ENCODE assay signal across 14 cellular contexts in genomic region chr2:130963058-130963848, GRCh38.
A peak's percentile ranks its signal among the peaks of the same experiment; 100 is the strongest.
DNase-seq lines count a peak whose midpoint lies in the region; ATAC-seq, FAIRE-seq and TF ChIP-seq lines count a peak whose summit lies in the region.
"Had no signal": no experiment of that assay in that cellular context is flagged by ENCODE, and none has a peak within 500 bp of the region (broad histone marks: within the 10 kb centered on the region; RNA-seq: fewer than 3 reads in every experiment).

No MANE protein-coding gene starts in this region.

- peak overlapping the region in 1 of 2 experiments; percentile 31; a peak in 1 of 4 replicates for H3K4me3 ChIP-seq in SK-N-SH (ENCODE audit: low read depth in 2 of 2, low read length in 1 of 2)
- H3K4me3 ChIP-seq in bronchial epithelial cell (ENCODE audit: low read depth, low read length) = peak overlapping the region; percentile 14
- no peak overlapping the region for H3K4me3 ChIP-seq in keratinocyte (ENCODE audit: control insufficient read depth in 2 of 3, extremely low read depth in 1 of 3, insufficient read depth in 2 of 3, low read depth in 1 of 3, low read length in 3 of 3)
- peak overlapping the region; percentile 40 for H3K4me3 ChIP-seq in suprapubic skin
- H3K4me3 ChIP-seq: GM12878 had no signal

- FAIRE-seq in bronchial epithelial cell (lab: Jason Lieb, UNC) (peak; percentile 28), keratinocyte (lab: Jason Lieb, UNC) (no peak)
- FAIRE-seq: GM12878 had no signal

- H3K4me1 ChIP-seq in SK-N-SH (ENCODE audit: control insufficient read depth in 1 of 2, insufficient read depth in 2 of 2, low read depth in 1 of 2, low read length in 1 of 2) (peaks cover 0 to 8% of the 10 kb centered on the region in 2 experiments; a peak in 1 of 4 replicates), keratinocyte (ENCODE audit: control insufficient read depth, extremely low read depth, insufficient read depth, low read length) (no peaks in the 10 kb centered on the region), suprapubic skin (peaks cover 10% of the 10 kb centered on the region)

- H3K27ac ChIP-seq in SK-N-SH (ENCODE audit: low read depth in 2 of 2, low read length in 1 of 2) (no peak overlapping the region), keratinocyte (ENCODE audit: control insufficient read depth, insufficient read depth, low read length) (no peak overlapping the region), suprapubic skin (no peak overlapping the region)
- H3K27ac ChIP-seq: upper lobe of left lung had no signal

- H3K9ac ChIP-seq in SK-N-SH = no peak overlapping the region
- no peak overlapping the region for H3K9ac ChIP-seq in keratinocyte (ENCODE audit: control insufficient read depth, extremely low read depth, insufficient read depth, low read length)

- peak; percentile 81 for DNase-seq in SK-N-SH
- DNase-seq in bronchial epithelial cell (ENCODE audit: low read depth) = no peak
- DNase-seq in keratinocyte (ENCODE audit: low read depth, low spot score) = no peak
- no peak for DNase-seq in suprapubic skin (ENCODE audit: low spot score in 2 of 2)
- no peak for DNase-seq in NCI-H774 (lab: John Stamatoyannopoulos, UW)
- DNase-seq: activated naive CD4-positive, alpha-beta T cell treated with anti-CD3 and anti-CD28 coated beads, Interleukin-2, amount 50 U/mL, for 16 hours; NCI-H524 treated with DMSO at 0.1 percent for 48 hours; SHP77; stimulated activated CD4-positive, alpha-beta T cell treated with anti-CD3 and anti-CD28 coated beads, Interleukin-12 subunit alpha, Interleukin-12 subunit beta, amount 100 ng/mL, for 4 hours had no signal

- WGBS in SK-N-SH (ENCODE audit: low lambda C conversion rate) = 15% methylated on average over 21 of the region's 97 CpGs
- 29% methylated on average over 9 of the region's 97 CpGs for WGBS in suprapubic skin

- no peak for TF ChIP-seq POLR2A in suprapubic skin (IDR thresholded peaks at IDR 0.05)

- TF ChIP-seq RAD21 in SK-N-SH (IDR thresholded peaks at IDR 0.05; ENCODE audit: low read length) = no peak

- no peak overlapping the region for H3K4me2 ChIP-seq in SK-N-SH
- H3K4me2 ChIP-seq in keratinocyte (ENCODE audit: control insufficient read depth, extremely low read depth, insufficient read depth, low read depth, low read length) = peak overlapping the region; percentile 0

- CTCF ChIA-PET in SK-N-SH (lab: Yijun Ruan, JAX) = interaction anchor here (0.6 to 3.0 kb wide), 10 partner anchors 10 to 166 kb away, joined by 3 to 16 read pairs (median 4); no protein-coding TSS in a partner anchor

- H3K9me3 ChIP-seq in SK-N-SH = no peaks in the 10 kb centered on the region
- H3K9me3 ChIP-seq in keratinocyte (ENCODE audit: control insufficient read depth, low read depth, low read length) = no peaks in the 10 kb centered on the region
- H3K9me3 ChIP-seq in suprapubic skin = no peaks in the 10 kb centered on the region
- H3K9me3 ChIP-seq: upper lobe of left lung had no signal

- H3K27me3 ChIP-seq in SK-N-SH (ENCODE audit: insufficient read depth) = peaks cover 21% of the 10 kb centered on the region
- no peaks in the 10 kb centered on the region for H3K27me3 ChIP-seq in bronchial epithelial cell (ENCODE audit: control insufficient read depth, insufficient read depth, low read length)
- H3K27me3 ChIP-seq in keratinocyte (ENCODE audit: control insufficient read depth, extremely low read depth, insufficient read depth, low read length) = peaks cover 5% of the 10 kb centered on the region
- H3K27me3 ChIP-seq in suprapubic skin = peaks cover 44% of the 10 kb centered on the region

- H2AFZ ChIP-seq in SK-N-SH (ENCODE audit: low read depth) (no peak overlapping the region), keratinocyte (ENCODE audit: control insufficient read depth, low read length) (no peak overlapping the region)

- H4K20me1 ChIP-seq in SK-N-SH (ENCODE audit: insufficient read depth) (no peaks in the 10 kb centered on the region), keratinocyte (ENCODE audit: control insufficient read depth, extremely low read depth, insufficient read depth, low read length) (no peaks in the 10 kb centered on the region)

- H3K9me1 ChIP-seq in keratinocyte (ENCODE audit: control insufficient read depth, extremely low read depth, insufficient read depth, low read length) = no peaks in the 10 kb centered on the region

- H3F3A ChIP-seq in SK-N-SH (replicated peaks; ENCODE audit: insufficient read depth) = no peaks in the 10 kb centered on the region

- POLR2A ChIA-PET in SK-N-SH (lab: Yijun Ruan, JAX) = no interaction called here

- TF ChIP-seq EP300 in SK-N-SH (IDR thresholded peaks at IDR 0.05; ENCODE audit: borderline replicate concordance in 1 of 2, low read depth in 1 of 2, low read length in 1 of 2) (no peak), suprapubic skin (IDR thresholded peaks at IDR 0.05) (no peak)

- H3K79me2 ChIP-seq in SK-N-SH (ENCODE audit: insufficient read depth) (no peaks in the 10 kb centered on the region), keratinocyte (ENCODE audit: control insufficient read depth, insufficient read depth, low read length) (no peaks in the 10 kb centered on the region)

- H3K9me2 ChIP-seq in SK-N-SH = no peaks in the 10 kb centered on the region

- dilution Hi-C loops in keratinocyte (cut with MboI; ENCODE audit: extremely low pct_ligation_motif_present, low sequenced_read_pairs) = no loop called here

- no peaks in the 10 kb centered on the region for H3K36me3 ChIP-seq in SK-N-SH (replicated peaks in 1 of 2; ENCODE audit: control insufficient read depth in 1 of 2, insufficient read depth in 2 of 2, low read length in 1 of 2)
- peaks cover 9% of the 10 kb centered on the region for H3K36me3 ChIP-seq in bronchial epithelial cell (ENCODE audit: control insufficient read depth, insufficient read depth, low read length)
- peaks cover 4 to 10% of the 10 kb centered on the region in 2 experiments for H3K36me3 ChIP-seq in keratinocyte (ENCODE audit: control insufficient read depth in 2 of 2, extremely low read depth in 1 of 2, insufficient read depth in 2 of 2, low read length in 2 of 2)
- H3K36me3 ChIP-seq in suprapubic skin = no peaks in the 10 kb centered on the region
- H3K36me3 ChIP-seq: upper lobe of left lung had no signal

- TF ChIP-seq CTCF in SK-N-SH (IDR thresholded peaks at IDR 0.05) = no peak
- TF ChIP-seq CTCF in bronchial epithelial cell (IDR thresholded peaks at IDR 0.05; ENCODE audit: insufficient read depth, low read length, severe bottlenecking) = no peak
- no peak for TF ChIP-seq CTCF in keratinocyte (optimal IDR thresholded peaks at IDR 0.05 in 1 of 3, IDR thresholded peaks at IDR 0.05 in 1 of 3, conservative IDR thresholded peaks at IDR 0.05 in 1 of 3; ENCODE audit: extremely low read depth in 1 of 3, insufficient read depth in 2 of 3, low read length in 3 of 3)
- TF ChIP-seq CTCF in suprapubic skin (IDR thresholded peaks at IDR 0.05) = no peak

- ATAC-seq in SK-N-SH treated with all-trans-retinoic acid at 6 μM for 48 hours (no peak), HG03135 (IDR thresholded peaks at IDR 0.05; ENCODE audit: unreplicated experiment) (no peak), HG03469 (IDR thresholded peaks at IDR 0.05; ENCODE audit: unreplicated experiment) (no peak)
- ATAC-seq: GM12878 had no signal

TF ChIP-seq in SK-N-SH, 30 proteins besides CTCF, POLR2A, EP300 and RAD21:
- no peak for TF ChIP-seq NFIC (IDR thresholded peaks at IDR 0.05; ENCODE audit: borderline replicate concordance)

TF ChIP-seq in SK-N-SH treated with all-trans-retinoic acid at 6 μM for 48 hours, 23 proteins besides CTCF, POLR2A, EP300 and RAD21 (continues in another document):
- TF ChIP-seq GLIS3 (CRISPR knock-in tag; IDR thresholded peaks at IDR 0.05) (no peak), SNAI2 (CRISPR knock-in tag; IDR thresholded peaks at IDR 0.05) (no peak), CSRNP3 (CRISPR knock-in tag; IDR thresholded peaks at IDR 0.05) (no peak), PATZ1 (CRISPR knock-in tag; IDR thresholded peaks at IDR 0.05; ENCODE audit: borderline replicate concordance) (no peak), ZFP3 (CRISPR knock-in tag; IDR thresholded peaks at IDR 0.05) (no peak), OSR1 (CRISPR knock-in tag; IDR thresholded peaks at IDR 0.05) (no peak), TOX (CRISPR knock-in tag; IDR thresholded peaks at IDR 0.05; ENCODE audit: borderline replicate concordance) (no peak), ESRRG (CRISPR knock-in tag; IDR thresholded peaks at IDR 0.05) (no peak), TCF4 (CRISPR knock-in tag; IDR thresholded peaks at IDR 0.05; ENCODE audit: borderline replicate concordance) (no peak), RARB (CRISPR knock-in tag; IDR thresholded peaks at IDR 0.05) (no peak), PPARA (CRISPR knock-in tag; IDR thresholded peaks at IDR 0.05; ENCODE audit: borderline replicate concordance) (no peak), ZFP30 (CRISPR knock-in tag; IDR thresholded peaks at IDR 0.05) (no peak), ARNTL (CRISPR knock-in tag; IDR thresholded peaks at IDR 0.05; ENCODE audit: borderline replicate concordance, low read depth) (no peak), ZNF8 (CRISPR knock-in tag; IDR thresholded peaks at IDR 0.05) (no peak)

Comparison
In these comparisons a context has a peak if more than half of its experiments do, and no peak if none do; other contexts are left out.
1. H3K4me3 ChIP-seq: peak in bronchial epithelial cell (single experiment) and suprapubic skin (single experiment); none in keratinocyte (0 of 3).